Comparison of ENCODE assay signal across 20 cellular contexts in the genomic region with DNA sequence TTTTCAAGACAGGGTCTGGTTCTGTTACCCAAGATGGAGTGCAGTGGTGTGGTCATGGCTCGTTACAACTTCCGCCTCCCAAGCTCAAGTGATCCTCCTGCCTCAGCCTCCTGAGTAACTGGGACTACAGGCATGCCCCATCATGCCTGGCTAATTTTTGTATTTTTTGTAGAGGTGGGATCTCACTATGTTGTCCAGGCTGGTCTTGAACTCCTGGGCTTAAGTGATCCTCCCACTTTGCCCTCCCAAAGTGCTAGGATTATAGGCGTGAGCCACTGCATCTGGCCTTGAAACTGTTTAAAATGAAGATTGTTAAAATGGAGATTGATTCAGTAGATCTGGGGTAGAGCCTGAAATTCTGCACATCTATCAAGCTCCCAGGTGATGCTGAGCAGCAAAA. TPM values are rescaled to one million over a fixed set of nuclear protein-coding genes. Genes with fewer than 3 reads are reported as not detected.
"Had no signal": no experiment of that assay in that cellular context is flagged by ENCODE, and none has a peak within 500 bp of the region (broad histone marks: within the 10 kb centered on the region; RNA-seq: fewer than 3 reads in every experiment).

No MANE protein-coding gene starts in this region.

RNA-seq across cellular contexts. Expression of gene GAST, which starts 11.3 kb away (rescaled TPM):
- total RNA-seq: activated naive CD4-positive, alpha-beta T cell treated with anti-CD3 and anti-CD28 coated beads for 36 hours; activated naive CD4-positive, alpha-beta T cell treated with anti-CD3 and anti-CD28 coated beads, Interleukin-2, amount 50 U/mL, for 72 hours; activated naive CD8-positive, alpha-beta T cell treated with anti-CD3 and anti-CD28 coated beads for 36 hours; activated naive CD8-positive, alpha-beta T cell treated with anti-CD3 and anti-CD28 coated beads, Interleukin-2, amount 10 ng/mL, durations not matched to agents 7 days and 5 days; activated T-cell treated with anti-CD3 and anti-CD28 coated beads, Interleukin-2, amount 50 U/mL, for 4 hours; activated T-cell treated with anti-CD3 and anti-CD28 coated beads, Interleukin-2, amount 50 U/mL, for 72 hours; activated T-helper 1 cell treated with anti-CD3 and anti-CD28 coated beads, Interleukin-12 subunit alpha, Interleukin-12 subunit beta, Interleukin-2, Interleukin-4 antibody, amounts not matched to agents 30 ng/mL and 10 ng/mL and 1 ng/mL, durations not matched to agents 14 hours and 24 hours and 36 hours; activated T-helper 17 cell treated with anti-CD3 and anti-CD28 coated beads, Interleukin-2, amount 50 U/mL, for 72 hours; activated T-helper 2 cell treated with anti-CD3 and anti-CD28 coated beads, Interferon-gamma antibody, Interleukin-2, Interleukin-4, amounts not matched to agents 10 μg/mL and 5 μg/mL and 100 μg/mL, durations not matched to agents 14 hours and 24 hours and 36 hours; adrenal gland; aorta; ascending aorta; astrocyte; body of pancreas; breast epithelium; bronchial epithelial cell; cardiac muscle cell; cardiac septum; cerebellum; chondrocyte had no signal
- polyA plus RNA-seq: adrenal gland, aorta, cardiac muscle cell had no signal

RNA-seq across cellular contexts. Expression of gene HAP1, which starts 33.6 kb away (rescaled TPM):
- total RNA-seq: activated naive CD4-positive, alpha-beta T cell treated with anti-CD3 and anti-CD28 coated beads for 36 hours; activated naive CD4-positive, alpha-beta T cell treated with anti-CD3 and anti-CD28 coated beads, Interleukin-2, amount 50 U/mL, for 72 hours; activated T-helper 1 cell treated with anti-CD3 and anti-CD28 coated beads, Interleukin-12 subunit alpha, Interleukin-12 subunit beta, Interleukin-2, Interleukin-4 antibody, amounts not matched to agents 30 ng/mL and 10 ng/mL and 1 ng/mL, durations not matched to agents 14 hours and 24 hours and 36 hours; ascending aorta; chondrocyte had no signal
- polyA plus RNA-seq: aorta had no signal
